Comparison of ENCODE assay signal across 10 cellular contexts in the genomic region with DNA sequence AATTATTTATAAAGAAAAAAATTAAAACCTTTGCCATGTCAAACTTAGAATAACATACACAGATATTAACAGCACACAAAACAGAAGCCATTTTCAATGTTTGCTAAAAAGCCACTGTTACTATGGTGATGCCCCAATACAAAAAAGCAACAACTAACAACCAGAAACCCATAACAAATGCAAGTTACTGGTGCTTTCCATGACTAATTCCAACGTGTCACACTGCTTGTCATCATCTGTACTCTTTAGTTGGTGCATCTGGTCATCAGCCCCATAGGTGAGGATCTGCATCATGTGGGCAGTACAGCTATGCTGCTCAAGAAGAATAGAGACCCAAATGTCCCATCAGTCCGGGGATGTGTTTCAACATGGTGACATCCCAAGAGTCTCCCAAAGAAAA. TPM values are rescaled to one million over a fixed set of nuclear protein-coding genes. Genes with fewer than 3 reads are reported as not detected.
DNase-seq lines count a peak whose midpoint lies in the region; ATAC-seq, FAIRE-seq and TF ChIP-seq lines count a peak whose summit lies in the region.
"Had no signal": no experiment of that assay in that cellular context is flagged by ENCODE, and none has a peak within 500 bp of the region (broad histone marks: within the 10 kb centered on the region; RNA-seq: fewer than 3 reads in every experiment).

No MANE protein-coding gene starts in this region.

- H3K79me2 ChIP-seq in smooth muscle cell (ENCODE audit: low read depth): no peaks in the 10 kb centered on the region

- no peak overlapping the region for H3K4me3 Mint-ChIP-seq in activated T-helper 17 cell treated with anti-CD3 and anti-CD28 coated beads, Interleukin-2, amount 50 U/mL, for 72 hours
- no peak overlapping the region for H3K4me3 Mint-ChIP-seq in memory B cell

- no peaks in the 10 kb centered on the region for H3K36me3 Mint-ChIP-seq in activated T-helper 17 cell treated with anti-CD3 and anti-CD28 coated beads, Interleukin-2, amount 50 U/mL, for 72 hours (ENCODE audit: low read depth)
- H3K36me3 Mint-ChIP-seq in memory B cell: no peaks in the 10 kb centered on the region

- no peak overlapping the region for H3K27ac ChIP-seq in smooth muscle cell (ENCODE audit: low read depth)
- no peak overlapping the region for H3K27ac ChIP-seq in colonic mucosa

- DNase-seq in GM12892 (ENCODE audit: insufficient read length) (no peak), memory B cell (ENCODE audit: low spot score in 2 of 2) (no peak), smooth muscle cell (lab: John Stamatoyannopoulos, UW; ENCODE audit: unreplicated experiment) (no peak), colonic mucosa (no peak)
- DNase-seq: NCI-H446 had no signal

- 72% methylated on average over 2 of the region's 2 CpGs for WGBS in smooth muscle cell (ENCODE audit: low lambda C conversion rate)

- H3K4me2 ChIP-seq in smooth muscle cell: no peak overlapping the region

- H3K27ac Mint-ChIP-seq in activated T-helper 17 cell treated with anti-CD3 and anti-CD28 coated beads, Interleukin-2, amount 50 U/mL, for 72 hours: peak overlapping the region; percentile 82
- peak overlapping the region; percentile 39 for H3K27ac Mint-ChIP-seq in memory B cell

- peak; percentile 54 for ATAC-seq in HG03469 (IDR thresholded peaks at IDR 0.05; ENCODE audit: unreplicated experiment)
- peak; percentile 97 for ATAC-seq in activated T-helper 17 cell treated with anti-CD3 and anti-CD28 coated beads, Interleukin-2, amount 50 U/mL, for 72 hours (replicated peaks)
- ATAC-seq in memory B cell (ENCODE audit: low read depth): peak; percentile 77
- ATAC-seq in GM21737 (IDR thresholded peaks at IDR 0.05; ENCODE audit: unreplicated experiment): no peak

- H3K4me3 ChIP-seq in smooth muscle cell: no peak overlapping the region
- H3K4me3 ChIP-seq in colonic mucosa: no peak overlapping the region

- TF ChIP-seq CTCF in smooth muscle cell (IDR thresholded peaks at IDR 0.05; ENCODE audit: borderline replicate concordance, insufficient read depth, poor library complexity, severe bottlenecking): no peak
- TF ChIP-seq CTCF in colonic mucosa (IDR thresholded peaks at IDR 0.05): no peak

- no peaks in the 10 kb centered on the region for H3F3A ChIP-seq in smooth muscle cell (ENCODE audit: low read depth)

- H3K9ac ChIP-seq in smooth muscle cell (ENCODE audit: low read depth) (no peak overlapping the region), colonic mucosa (ENCODE audit: low read depth in 2 of 2, low read length in 2 of 2) (no peak overlapping the region)

- H4K20me1 ChIP-seq in smooth muscle cell (ENCODE audit: low read depth): no peaks in the 10 kb centered on the region

- H3K9me3 ChIP-seq in smooth muscle cell (replicated peaks; ENCODE audit: low read depth) (no peaks in the 10 kb centered on the region), colonic mucosa (no peaks in the 10 kb centered on the region)

- no peak for TF ChIP-seq POLR2A in GM12892 (IDR thresholded peaks at IDR 0.05; ENCODE audit: low read depth, low read length)

- FAIRE-seq in GM12892 (lab: Jason Lieb, UNC): peak; percentile 9
- FAIRE-seq: TTC549 had no signal

- no peaks in the 10 kb centered on the region for H3K9me3 Mint-ChIP-seq in activated T-helper 17 cell treated with anti-CD3 and anti-CD28 coated beads, Interleukin-2, amount 50 U/mL, for 72 hours
- H3K9me3 Mint-ChIP-seq in memory B cell: no peaks in the 10 kb centered on the region

- peaks cover 19% of the 10 kb centered on the region for H3K27me3 Mint-ChIP-seq in activated T-helper 17 cell treated with anti-CD3 and anti-CD28 coated beads, Interleukin-2, amount 50 U/mL, for 72 hours
- H3K27me3 Mint-ChIP-seq in memory B cell: peaks cover 6% of the 10 kb centered on the region

- peaks cover 12% of the 10 kb centered on the region for H3K4me1 Mint-ChIP-seq in activated T-helper 17 cell treated with anti-CD3 and anti-CD28 coated beads, Interleukin-2, amount 50 U/mL, for 72 hours
- peaks cover 8% of the 10 kb centered on the region for H3K4me1 Mint-ChIP-seq in memory B cell

- no peak overlapping the region for H2AFZ ChIP-seq in smooth muscle cell (ENCODE audit: low read depth)

- no peaks in the 10 kb centered on the region for H3K4me1 ChIP-seq in smooth muscle cell (ENCODE audit: low read depth)
- peaks cover 4% of the 10 kb centered on the region for H3K4me1 ChIP-seq in colonic mucosa

- intact Hi-C loops in colonic mucosa (cut with DNase I): no loop called here

- no peaks in the 10 kb centered on the region for H3K27me3 ChIP-seq in smooth muscle cell (ENCODE audit: low read depth)
- H3K27me3 ChIP-seq in colonic mucosa: no peaks in the 10 kb centered on the region

- no peaks in the 10 kb centered on the region for H3K36me3 ChIP-seq in smooth muscle cell (ENCODE audit: low read depth)
- H3K36me3 ChIP-seq in colonic mucosa: no peaks in the 10 kb centered on the region

RNA-seq across cellular contexts. Expression of a gene that starts 52.8 kb away (rescaled TPM):
- polyA plus RNA-seq in GM12892 (2012; ENCODE audit: missing spikeins): 0.06 TPM
- 10 to 100 TPM; 20.0 to 26.1 TPM for total RNA-seq in activated T-helper 17 cell treated with anti-CD3 and anti-CD28 coated beads, Interleukin-2, amount 50 U/mL, for 72 hours
- total RNA-seq in smooth muscle cell: 60.5 and 63.9 TPM in 2 replicates
- polyA plus RNA-seq in smooth muscle cell: 21.7 and 25.5 TPM in 2 replicates
- total RNA-seq in colonic mucosa: 1 to 10 TPM; 2.7 to 3.0 TPM
- total RNA-seq: osteocyte had no signal

Comparison
In these comparisons a context has a peak if more than half of its experiments do, and no peak if none do; other contexts are left out.
1. RNA of a gene that starts 52.8 kb away (total RNA-seq): 60.5 to 63.9 TPM in smooth muscle cell and 20.0 to 26.1 TPM in activated T-helper 17 cell treated with anti-CD3 and anti-CD28 coated beads, Interleukin-2, amount 50 U/mL, for 72 hours; 2.7 to 3.0 TPM in colonic mucosa; every median in the first group is over 4 times any median in the second.